In genomic region chr20:34570859-34571306, GRCh38 we compare ENCODE assay signal across 9 cellular contexts. TPM values are rescaled to one million over a fixed set of nuclear protein-coding genes. Genes with fewer than 3 reads are reported as not detected.
DNase-seq lines count a peak whose midpoint lies in the region; ATAC-seq and TF ChIP-seq lines count a peak whose summit lies in the region.
"Had no signal": no experiment of that assay in that cellular context is flagged by ENCODE, and none has a peak within 500 bp of the region (broad histone marks: within the 10 kb centered on the region; RNA-seq: fewer than 3 reads in every experiment).

No MANE protein-coding gene starts in this region.

- peaks cover 28% of the 10 kb centered on the region for H3K36me3 Mint-ChIP-seq in T-cell

- POLR2A ChIA-PET in T-cell (lab: Charles Lee) = interaction anchor here (0.5 kb wide), 2 partner anchors 240 to 444 kb away, joined by 5 to 7 read pairs; no protein-coding TSS in a partner anchor

- TF ChIP-seq EP300 in upper lobe of left lung (IDR thresholded peaks at IDR 0.05) = no peak

- no peaks in the 10 kb centered on the region for H4K20me1 ChIP-seq in fibroblast of lung (ENCODE audit: control insufficient read depth, extremely low read depth, insufficient read depth, low read length)

- no peak overlapping the region for H3K27ac ChIP-seq in fibroblast of lung (ENCODE audit: insufficient read depth, low read length)
- H3K27ac ChIP-seq in upper lobe of left lung = peak overlapping the region in 3 of 4 donors; percentile 2 to 44 (median 2)
- no peak overlapping the region for H3K27ac ChIP-seq in testis

- CTCF ChIA-PET in T-cell (lab: Charles Lee) = no interaction called here

- no peak overlapping the region for H3K4me3 ChIP-seq in fibroblast of lung (replicated peaks in 1 of 4; ENCODE audit: control extremely low read depth in 1 of 4, insufficient read depth in 1 of 4, low read depth in 3 of 4, low read length in 4 of 4)
- no peak overlapping the region for H3K4me3 ChIP-seq in upper lobe of left lung
- no peak overlapping the region for H3K4me3 ChIP-seq in testis

- no peak for ATAC-seq in T-cell (replicated peaks in 1 of 4)
- no peak for ATAC-seq in upper lobe of left lung (ENCODE audit: low FRiP score in 2 of 2)

- H3K27ac Mint-ChIP-seq in T-cell = peak overlapping the region; percentile 5 to 55
- H3K27ac Mint-ChIP-seq: activated CD4-positive, alpha-beta T cell treated with anti-CD3 and anti-CD28 coated beads, Interleukin-2, amount 10 ng/mL, durations not matched to agents 7 days and 5 days had no signal

- H3K27me3 ChIP-seq in fibroblast of lung (ENCODE audit: control insufficient read depth, insufficient read depth, low read length) (no peaks in the 10 kb centered on the region), upper lobe of left lung (no peaks in the 10 kb centered on the region), testis (no peaks in the 10 kb centered on the region)

- DNase-seq in stimulated activated CD4-positive, alpha-beta T cell treated with anti-CD3 and anti-CD28 coated beads, Interleukin-15, amount 100 ng/mL, for 24 hours = peak; percentile 13
- DNase-seq in stimulated activated CD4-positive, alpha-beta T cell treated with anti-CD3 and anti-CD28 coated beads, Interleukin-4, amount 100 ng/mL, for 4 hours = no peak
- DNase-seq in T-cell = no peak
- peak; percentile 23 to 86 for DNase-seq in fibroblast of lung (ENCODE audit: low read depth in 2 of 2)
- DNase-seq in upper lobe of left lung = no peak
- DNase-seq in G401 (ENCODE audit: low spot score) = no peak
- no peak for DNase-seq in foreskin melanocyte
- DNase-seq in testis = no peak
- DNase-seq: activated CD4-positive, alpha-beta T cell treated with anti-CD3 and anti-CD28 coated beads, Interleukin-2, amount 10 ng/mL, durations not matched to agents 7 days and 5 days had no signal

- H3K36me3 ChIP-seq in fibroblast of lung (ENCODE audit: control insufficient read depth, insufficient read depth, low read length) (no peaks in the 10 kb centered on the region), upper lobe of left lung (peaks cover 0 to 29% (median 8%) of the 10 kb centered on the region in 4 donors), testis (ENCODE audit: low read depth, missing control alignments) (no peaks in the 10 kb centered on the region)

- intact Hi-C loops in testis (cut with DNase I; ENCODE audit: low total_unique reads) = no loop called here

- H3K4me1 Mint-ChIP-seq in T-cell = peaks cover 0 to 8% (median 2%) of the 10 kb centered on the region in 3 donors

- no peaks in the 10 kb centered on the region for H3K9me3 Mint-ChIP-seq in T-cell
- H3K9me3 Mint-ChIP-seq: activated CD4-positive, alpha-beta T cell treated with anti-CD3 and anti-CD28 coated beads, Interleukin-2, amount 10 ng/mL, durations not matched to agents 7 days and 5 days had no signal

- H3K9me3 ChIP-seq in fibroblast of lung (ENCODE audit: control insufficient read depth, insufficient read depth, low read depth, low read length) (no peaks in the 10 kb centered on the region), upper lobe of left lung (no peaks in the 10 kb centered on the region), testis (no peaks in the 10 kb centered on the region)

- 22 to 23% methylated on average over 3 of the region's 3 CpGs for WGBS in upper lobe of left lung, 2 donors
- WGBS in testis, 2 donors = 55 to 60% methylated on average over 3 of the region's 3 CpGs

- H3K79me2 ChIP-seq in fibroblast of lung (ENCODE audit: control insufficient read depth, insufficient read depth, low read length) = no peaks in the 10 kb centered on the region

- no peak overlapping the region for H2AFZ ChIP-seq in fibroblast of lung (ENCODE audit: low read length)

- in situ Hi-C loops in G401 (cut with HindIII; ENCODE audit: low sequenced_read_pairs) = no loop called here

- TF ChIP-seq POLR2A in upper lobe of left lung (IDR thresholded peaks at IDR 0.05) (no peak), testis (IDR thresholded peaks at IDR 0.05) (no peak)

- no peak overlapping the region for H3K4me2 ChIP-seq in fibroblast of lung (ENCODE audit: extremely low read depth, insufficient read depth, low read length)

- H3K9ac ChIP-seq in fibroblast of lung (ENCODE audit: insufficient read depth, low read length) = no peak overlapping the region

- no peak overlapping the region for H3K4me3 Mint-ChIP-seq in T-cell
- H3K4me3 Mint-ChIP-seq: activated CD4-positive, alpha-beta T cell treated with anti-CD3 and anti-CD28 coated beads, Interleukin-2, amount 10 ng/mL, durations not matched to agents 7 days and 5 days had no signal

- H3K27me3 Mint-ChIP-seq in T-cell = no peaks in the 10 kb centered on the region
- H3K27me3 Mint-ChIP-seq: activated CD4-positive, alpha-beta T cell treated with anti-CD3 and anti-CD28 coated beads, Interleukin-2, amount 10 ng/mL, durations not matched to agents 7 days and 5 days had no signal

- H3K4me1 ChIP-seq in fibroblast of lung (ENCODE audit: control insufficient read depth, extremely low read depth, insufficient read depth, low read length) (no peaks in the 10 kb centered on the region), upper lobe of left lung (peaks cover 0 to 15% (median 7%) of the 10 kb centered on the region in 4 donors), testis (no peaks in the 10 kb centered on the region)

- no peak for TF ChIP-seq CTCF in fibroblast of lung (conservative IDR thresholded peaks at IDR 0.05 in 1 of 2, IDR thresholded peaks at IDR 0.05 in 1 of 2; ENCODE audit: low read depth in 1 of 2, low read length in 2 of 2)
- no peak for TF ChIP-seq CTCF in upper lobe of left lung (IDR thresholded peaks at IDR 0.05)
- no peak for TF ChIP-seq CTCF in testis (IDR thresholded peaks at IDR 0.05)

RNA-seq across cellular contexts. Expression of gene MAP1LC3A, which starts 12.4 kb away (rescaled TPM):
- total RNA-seq in T-cell = 10 to 100 TPM in 2 of 5 donors, 1 to 10 TPM in 3; 2.3 to 15.5 (median 2.6) TPM
- total RNA-seq in fibroblast of lung = 21.8 and 30.4 TPM in 2 replicates
- polyA plus RNA-seq in fibroblast of lung = 14.0 and 19.3 TPM in 2 replicates
- 46.9 and 58.9 TPM in 2 replicates for polyA plus RNA-seq in fibroblast of lung (2012)
- polyA minus RNA-seq in fibroblast of lung (ENCODE audit: low replicate concordance) = 10.8 and 36.7 TPM in 2 replicates
- 100 to 1,000 TPM in 1 of 6 donors, 10 to 100 TPM in 5; 41.9 to 148 (median 71.8) TPM for total RNA-seq in upper lobe of left lung
- 0.37 TPM in 1 of 2 replicates, not detected in the other for total RNA-seq in G401 (2014; rRNA removed; shearing (Covaris generic))
- total RNA-seq in testis = 100 to 1,000 TPM in 1 of 2 donors, 10 to 100 TPM in 1; 100.0 to 104 TPM
- 62.9 TPM for polyA plus RNA-seq in testis (ENCODE audit: insufficient read depth, low read depth, low replicate concordance)

RNA-seq across cellular contexts. Expression of gene DYNLRB1, which starts 54.7 kb away (rescaled TPM):
- total RNA-seq in T-cell (10 to 100 TPM; 49.6 to 83.6 (median 73.8) TPM), fibroblast of lung (39.8 and 107 TPM in 2 replicates), upper lobe of left lung (100 to 1,000 TPM in 5 of 6 donors, 10 to 100 TPM in 1; 77.5 to 156 (median 122) TPM), testis (100 to 1,000 TPM in 1 of 2 donors, 10 to 100 TPM in 1; 97.6 to 128 TPM)
- polyA plus RNA-seq in fibroblast of lung (352 and 524 TPM in 2 replicates), testis (ENCODE audit: insufficient read depth, low read depth, low replicate concordance) (155 TPM)
- polyA plus RNA-seq in fibroblast of lung (2012) = 440 and 469 TPM in 2 replicates
- polyA minus RNA-seq in fibroblast of lung (ENCODE audit: low replicate concordance) = 222 and 333 TPM in 2 replicates
- total RNA-seq in G401 (2014; rRNA removed; shearing (Covaris generic)) = 58.9 and 82.5 TPM in 2 replicates

Comparison
In these comparisons a context has a peak if more than half of its experiments do, and no peak if none do; other contexts are left out.
1. DNase-seq: peak in stimulated activated CD4-positive, alpha-beta T cell treated with anti-CD3 and anti-CD28 coated beads, Interleukin-15, amount 100 ng/mL, for 24 hours (single experiment) and fibroblast of lung (2 of 2); none in stimulated activated CD4-positive, alpha-beta T cell treated with anti-CD3 and anti-CD28 coated beads, Interleukin-4, amount 100 ng/mL, for 4 hours (0 of 2), T-cell (0 of 34), upper lobe of left lung (0 of 2), G401 (single experiment), foreskin melanocyte (single experiment) and testis (single experiment).
2. H3K27ac ChIP-seq: peak in upper lobe of left lung (3 of 4); none in fibroblast of lung (single experiment) and testis (0 of 2).